Comparison of ENCODE assay signal across 9 cellular contexts in genomic region chrX:2701600-2701999, GRCh38. TPM values are rescaled to one million over a fixed set of nuclear protein-coding genes. Genes with fewer than 3 reads are reported as not detected.
DNase-seq lines count a peak whose midpoint lies in the region; ATAC-seq lines count a peak whose summit lies in the region.
"Had no signal": no experiment of that assay in that cellular context is flagged by ENCODE, and none has a peak within 500 bp of the region (broad histone marks: within the 10 kb centered on the region; RNA-seq: fewer than 3 reads in every experiment).

No MANE protein-coding gene starts in this region.

- no peak overlapping the region for H3K4me2 ChIP-seq in trophoblast cell (ENCODE audit: low read length)

- no peak overlapping the region for H2BK5ac ChIP-seq in trophoblast cell (ENCODE audit: low read depth, low read length, poor library complexity)

- peak overlapping the region; percentile 64 for H3K27ac Mint-ChIP-seq in activated naive CD8-positive, alpha-beta T cell

- H3K18ac ChIP-seq in trophoblast cell (ENCODE audit: low read length) = peak overlapping the region; percentile 17

- no peak overlapping the region for H3K27ac ChIP-seq in trophoblast cell (ENCODE audit: low read depth, low read length)
- H3K27ac ChIP-seq in aorta (ENCODE audit: low read depth in 1 of 2, low read length in 2 of 2) = no peak overlapping the region
- H3K27ac ChIP-seq: RWPE1 had no signal

- peaks cover 19 to 47% of the 10 kb centered on the region in 2 experiments for H3K4me1 ChIP-seq in trophoblast cell (ENCODE audit: control insufficient read depth in 1 of 2, insufficient read depth in 2 of 2, low read length in 2 of 2)
- H3K4me1 ChIP-seq in aorta (ENCODE audit: control insufficient read depth in 1 of 2, insufficient read depth in 2 of 2, low read length in 2 of 2) = peaks cover 0 to 4% of the 10 kb centered on the region in 2 donors

- no peak overlapping the region for H4K8ac ChIP-seq in trophoblast cell (ENCODE audit: low read depth, low read length)

- no peak overlapping the region for H2BK120ac ChIP-seq in trophoblast cell (ENCODE audit: insufficient read depth, low read length, poor library complexity)

- H3K36me3 ChIP-seq in trophoblast cell (ENCODE audit: control insufficient read depth in 1 of 2, insufficient read depth in 2 of 2, low read length in 2 of 2) (peaks cover 5 to 10% of the 10 kb centered on the region in 2 experiments), aorta (ENCODE audit: control insufficient read depth in 1 of 2, insufficient read depth in 2 of 2, low read length in 1 of 2) (no peaks in the 10 kb centered on the region)

- in situ Hi-C loops in G401 (cut with HindIII; ENCODE audit: low sequenced_read_pairs) = no loop called here

- H3K9ac ChIP-seq in trophoblast cell (ENCODE audit: low read length) = no peak overlapping the region

- peak overlapping the region; percentile 5 for H3K4ac ChIP-seq in trophoblast cell (ENCODE audit: low read depth, low read length)

- H3K9me3 ChIP-seq in trophoblast cell (ENCODE audit: insufficient read depth, low read depth, low read length) (peaks cover 2% of the 10 kb centered on the region), aorta (ENCODE audit: control insufficient read depth, low read length) (no peaks in the 10 kb centered on the region)

- H3K4me3 ChIP-seq in trophoblast cell (ENCODE audit: low read depth, low read length) (no peak overlapping the region), aorta (ENCODE audit: low read length in 2 of 2) (no peak overlapping the region)

- DNase-seq in trophoblast cell = no peak
- DNase-seq in aorta = no peak
- no peak for DNase-seq in NCI-H774 (lab: John Stamatoyannopoulos, UW)
- no peak for DNase-seq in G401 (ENCODE audit: low spot score)
- DNase-seq in stimulated activated CD4-positive, alpha-beta T cell treated with anti-CD3 and anti-CD28 coated beads, Interleukin-1b, Interleukin-23, amount 100 ng/mL, for 48 hours = no peak

- no peak overlapping the region for H3K14ac ChIP-seq in trophoblast cell (ENCODE audit: low read length)

- ATAC-seq in GM18868 (IDR thresholded peaks at IDR 0.05; ENCODE audit: unreplicated experiment) = peak; percentile 35
- ATAC-seq in HG03066 (IDR thresholded peaks at IDR 0.05; ENCODE audit: low read depth, unreplicated experiment) = peak; percentile 28
- ATAC-seq in aorta (ENCODE audit: low FRiP score) = no peak

- no peak overlapping the region for H4K91ac ChIP-seq in trophoblast cell (ENCODE audit: low read depth, low read length)

- H3K27me3 Mint-ChIP-seq in activated naive CD8-positive, alpha-beta T cell = peaks cover 2% of the 10 kb centered on the region

- WGBS in trophoblast cell (ENCODE audit: extremely low coverage, insufficient coverage, insufficient read length) = no CpG with 5 or more reads among the region's 6 CpGs
- WGBS in aorta, 2 donors = 48 to 67% methylated on average over 6 of the region's 6 CpGs

- H2AFZ ChIP-seq in trophoblast cell (ENCODE audit: insufficient read depth, low read length, poor library complexity) = no peak overlapping the region

- peaks cover 23% of the 10 kb centered on the region for H3K79me2 ChIP-seq in trophoblast cell (ENCODE audit: control insufficient read depth, insufficient read depth, low read length, poor library complexity)

- peaks cover 3% of the 10 kb centered on the region for H3K79me1 ChIP-seq in trophoblast cell (ENCODE audit: low read length)

- H2BK12ac ChIP-seq in trophoblast cell (ENCODE audit: low read length) = no peak overlapping the region

- H3K27me3 ChIP-seq in trophoblast cell (ENCODE audit: insufficient read depth, low read length) = no peaks in the 10 kb centered on the region
- H3K27me3 ChIP-seq in aorta (ENCODE audit: control insufficient read depth in 1 of 2, insufficient read depth in 2 of 2, low read length in 1 of 2) = no peaks in the 10 kb centered on the region

- no peak overlapping the region for H2AK5ac ChIP-seq in trophoblast cell (ENCODE audit: low read length)

- no peak overlapping the region for H4K12ac ChIP-seq in trophoblast cell (ENCODE audit: low read depth, low read length)

- H3K4me3 Mint-ChIP-seq in activated naive CD8-positive, alpha-beta T cell = peak overlapping the region; percentile 35

- H3K23ac ChIP-seq in trophoblast cell (ENCODE audit: low read length) = no peak overlapping the region

- no peaks in the 10 kb centered on the region for H3K9me3 Mint-ChIP-seq in activated naive CD8-positive, alpha-beta T cell (ENCODE audit: low read depth)

- intact Hi-C loops in aorta (cut with DNase I) = no loop called here

- H3K4me1 Mint-ChIP-seq in activated naive CD8-positive, alpha-beta T cell (ENCODE audit: low read depth) = peaks cover 89% of the 10 kb centered on the region

- H3K36me3 Mint-ChIP-seq in activated naive CD8-positive, alpha-beta T cell = peaks cover 14% of the 10 kb centered on the region

RNA-seq across cellular contexts. Expression of gene CD99, which starts 10.5 kb away (rescaled TPM):
- polyA plus RNA-seq in trophoblast cell (2013) = 627 and 651 TPM in 2 replicates
- total RNA-seq in aorta = 100 to 1,000 TPM; 292 to 399 TPM
- polyA plus RNA-seq in aorta = 100 to 1,000 TPM; 416 TPM
- total RNA-seq in G401 (2014; rRNA removed; shearing (Covaris generic)) = 127 and 133 TPM in 2 replicates

RNA-seq across cellular contexts. Expression of gene XG, which starts 50.2 kb away (rescaled TPM):
- polyA plus RNA-seq in trophoblast cell (2013) = 0.07 TPM in 2 replicates
- total RNA-seq in aorta = 1 to 10 TPM; 5.9 to 9.0 TPM
- polyA plus RNA-seq in aorta = 1 to 10 TPM; 4.4 to 8.1 TPM
- total RNA-seq in G401 (2014; rRNA removed; shearing (Covaris generic)) = 0.51 TPM in 1 of 2 replicates, not detected in the other
